ENCODE assay signal across 26 cellular contexts in genomic region chr17:223723-224471, GRCh38. TPM values are rescaled to one million over a fixed set of nuclear protein-coding genes. Genes with fewer than 3 reads are reported as not detected.
A peak's percentile ranks its signal among the peaks of the same experiment; 100 is the strongest.
DNase-seq lines count a peak whose midpoint lies in the region; ATAC-seq, FAIRE-seq and TF ChIP-seq lines count a peak whose summit lies in the region.
"Had no signal": no experiment of that assay in that cellular context is flagged by ENCODE, and none has a peak within 500 bp of the region (broad histone marks: within the 10 kb centered on the region; RNA-seq: fewer than 3 reads in every experiment).

No MANE protein-coding gene starts in this region.

- in situ Hi-C loops in K562 (cut with MboI) (no loop called here), HepG2 (cut with HindIII; ENCODE audit: extremely low pct_ligation_motif_present, low pct_unique_long_range_greater_than_20kb) (no loop called here)

- H3K27me3 ChIP-seq in K562 (ENCODE audit: control insufficient read depth in 2 of 2, insufficient read depth in 2 of 2, low read length in 2 of 2), result peaks cover 0 to 19% of the 10 kb centered on the region in 2 experiments; a peak in 1 of 5 replicates
- H3K27me3 ChIP-seq in HepG2 (ENCODE audit: control insufficient read depth in 1 of 2, insufficient read depth in 2 of 2, low read length in 2 of 2), result no peaks in the 10 kb centered on the region
- H3K27me3 ChIP-seq in sigmoid colon, result no peaks in the 10 kb centered on the region
- H3K27me3 ChIP-seq: BE2C, MG63, SJCRH30 had no signal

- CTCF ChIA-PET in K562 (lab: Yijun Ruan, JAX; ENCODE audit: low intra/inter-chr PET ratio), result no interaction called here
- CTCF ChIA-PET in HepG2 (lab: Yijun Ruan, JAX; ENCODE audit: low intra/inter-chr PET ratio, low total read pairs), result no interaction called here

- H3K4me2 ChIP-seq in K562 (ENCODE audit: insufficient read depth, low read length) (no peak overlapping the region), HepG2 (ENCODE audit: low read depth, low read length) (no peak overlapping the region)
- H3K4me2 ChIP-seq: GM23338 had no signal

- TF ChIP-seq CTCF in K562 (IDR thresholded peaks at IDR 0.05 in 2 of 3, conservative IDR thresholded peaks at IDR 0.05 in 1 of 3; ENCODE audit: insufficient read depth in 2 of 3, low read depth in 1 of 3, low read length in 3 of 3), result no peak
- no peak for TF ChIP-seq CTCF in HepG2 (CRISPR knock-in tag; IDR thresholded peaks at IDR 0.05)
- no peak for TF ChIP-seq CTCF in sigmoid colon (IDR thresholded peaks at IDR 0.05)

- FAIRE-seq in K562 (lab: Jason Lieb, UNC) (no peak), HepG2 (lab: Jason Lieb, UNC) (no peak)
- FAIRE-seq: D721Med had no signal

- H3K9me3 ChIP-seq in K562 (replicated peaks; ENCODE audit: control insufficient read depth, insufficient read depth, low read depth, low read length), result no peaks in the 10 kb centered on the region
- no peaks in the 10 kb centered on the region for H3K9me3 ChIP-seq in HepG2 (ENCODE audit: low read length)
- no peaks in the 10 kb centered on the region for H3K9me3 ChIP-seq in sigmoid colon
- H3K9me3 ChIP-seq: BE2C, MG63, SJCRH30 had no signal

- H3K4me1 ChIP-seq in K562 (replicated peaks in 1 of 2; ENCODE audit: control insufficient read depth in 2 of 2, insufficient read depth in 2 of 2, low read length in 2 of 2), result no peaks in the 10 kb centered on the region
- no peaks in the 10 kb centered on the region for H3K4me1 ChIP-seq in HepG2 (ENCODE audit: insufficient read depth, low read length)
- H3K4me1 ChIP-seq in sigmoid colon, result no peaks in the 10 kb centered on the region
- H3K4me1 ChIP-seq: BE2C had no signal

- intact Hi-C loops in K562 (cut with micrococcal nuclease), result no loop called here
- intact Hi-C loops in HepG2 (cut with micrococcal nuclease; ENCODE audit: unreplicated experiment), result no loop called here
- intact Hi-C loops in sigmoid colon (cut with DNase I), result no loop called here

- H3K79me2 ChIP-seq in K562 (ENCODE audit: control insufficient read depth, insufficient read depth, low read length) (no peaks in the 10 kb centered on the region), HepG2 (ENCODE audit: insufficient read depth, low read length) (no peaks in the 10 kb centered on the region)

- H4K20me1 ChIP-seq in K562 (replicated peaks; ENCODE audit: control insufficient read depth, insufficient read depth, low read length), result no peaks in the 10 kb centered on the region; the same call in 1 of the 2 replicates
- no peaks in the 10 kb centered on the region for H4K20me1 ChIP-seq in HepG2 (ENCODE audit: insufficient read depth, low read length)

- 4% methylated on average over 8 of the region's 12 CpGs for WGBS in K562 (ENCODE audit: insufficient coverage, low coverage, missing lambda C conversion rate)
- WGBS in HepG2 (ENCODE audit: low lambda C conversion rate), result 86% methylated on average over 7 of the region's 12 CpGs
- 75 to 81% methylated on average over 12 of the region's 12 CpGs for WGBS in sigmoid colon, 2 donors

- no peak for TF ChIP-seq EP300 in K562 (IDR thresholded peaks at IDR 0.05; ENCODE audit: low read length)
- no peak for TF ChIP-seq EP300 in HepG2 (IDR thresholded peaks at IDR 0.05; ENCODE audit: low read depth in 2 of 2, low read length in 2 of 2)
- TF ChIP-seq EP300 in HepG2 (CRISPR knock-in tag; IDR thresholded peaks at IDR 0.05; ENCODE audit: borderline replicate concordance), result no peak
- TF ChIP-seq EP300 in sigmoid colon (IDR thresholded peaks at IDR 0.05), result no peak

- ATAC-seq in K562 (no peak), HepG2 (no peak), GM21723 (IDR thresholded peaks at IDR 0.05; ENCODE audit: unreplicated experiment) (no peak), HG03460 (IDR thresholded peaks at IDR 0.05; ENCODE audit: unreplicated experiment) (no peak)
- ATAC-seq: GM23338, HCT116 had no signal

- TF ChIP-seq POLR2A in K562 (conservative IDR thresholded peaks at IDR 0.05) (no peak), HepG2 (IDR thresholded peaks at IDR 0.05; ENCODE audit: insufficient read depth in 1 of 2, low read depth in 2 of 2, low read length in 2 of 2) (no peak), sigmoid colon (IDR thresholded peaks at IDR 0.05) (no peak)

- H3K4me3 ChIP-seq in K562, result no peak overlapping the region
- no peak overlapping the region for H3K4me3 ChIP-seq in HepG2 (replicated peaks in 1 of 3; ENCODE audit: insufficient read depth in 1 of 3, low read depth in 2 of 3, low read length in 3 of 3)
- no peak overlapping the region for H3K4me3 ChIP-seq in sigmoid colon
- H3K4me3 ChIP-seq: GM23338, MG63, SJCRH30 had no signal

- no peaks in the 10 kb centered on the region for H3K9me1 ChIP-seq in K562 (ENCODE audit: control insufficient read depth, insufficient read depth, low read length)

- H3K9ac ChIP-seq in K562 (ENCODE audit: insufficient read depth in 1 of 2, low read depth in 2 of 2, low read length in 2 of 2), result no peak overlapping the region
- H3K9ac ChIP-seq in HepG2 (ENCODE audit: insufficient read depth, low read depth, low read length), result no peak overlapping the region

- H3K36me3 ChIP-seq in K562 (ENCODE audit: control insufficient read depth, insufficient read depth, low read length) (no peaks in the 10 kb centered on the region), HepG2 (replicated peaks in 1 of 2; ENCODE audit: control insufficient read depth in 1 of 2, insufficient read depth in 2 of 2, low read length in 2 of 2) (no peaks in the 10 kb centered on the region), sigmoid colon (no peaks in the 10 kb centered on the region)
- H3K36me3 ChIP-seq: BE2C, MG63, SJCRH30 had no signal

- POLR2A ChIA-PET in K562 (lab: Yijun Ruan, JAX), result no interaction called here
- POLR2A ChIA-PET in HepG2 (lab: Yijun Ruan, JAX), result no interaction called here

- no peak overlapping the region for H2AFZ ChIP-seq in K562 (ENCODE audit: low read depth, low read length)
- H2AFZ ChIP-seq in HepG2 (ENCODE audit: low read length), result no peak overlapping the region
- H2AFZ ChIP-seq: GM23338 had no signal

- no peak overlapping the region for H3K27ac ChIP-seq in K562 (ENCODE audit: extremely low read depth, low read depth, low read length)
- H3K27ac ChIP-seq in HepG2 (ENCODE audit: extremely low read length, insufficient read depth, low read length), result no peak overlapping the region
- no peak overlapping the region for H3K27ac ChIP-seq in sigmoid colon
- H3K27ac ChIP-seq: 22Rv1, SJCRH30 had no signal

- TF ChIP-seq RAD21 in K562 (CRISPR knock-in tag; conservative IDR thresholded peaks at IDR 0.05 in 1 of 2, IDR thresholded peaks at IDR 0.05 in 1 of 2) (no peak), HepG2 (CRISPR knock-in tag; IDR thresholded peaks at IDR 0.05) (no peak)

- BruUV-seq in K562 (replicated peaks; lab: Mats Ljungman, UMichigan) (no TSS peak), HepG2 (replicated peaks; lab: Mats Ljungman, UMichigan) (no TSS peak)

- peak; percentile 6 for DNase-seq in NCI-H2196 (lab: John Stamatoyannopoulos, UW; ENCODE audit: unreplicated experiment)
- DNase-seq in NCI-H2196 treated with DMSO at 0.1 percent for 48 hours (lab: John Stamatoyannopoulos, UW; ENCODE audit: unreplicated experiment), result no peak
- no peak for DNase-seq in K562 (ENCODE audit: extremely low read depth in 1 of 4, low spot score in 3 of 4)
- DNase-seq in HepG2 (ENCODE audit: low spot score), result no peak
- DNase-seq in sigmoid colon, result peak; percentile 62
- no peak for DNase-seq in anterior cingulate cortex (lab: John Stamatoyannopoulos, UW)
- DNase-seq: BE2C; DMS79 treated with DMSO at 0.1 percent for 48 hours; MG63; NCI-H1105; NCI-H1694; NCI-H345; NCI-H526 treated with DMSO at 0.1 percent for 48 hours; NK-92 treated with Interleukin-12 subunit alpha and Interleukin-12 subunit beta, amount 100 ng/mL, for 24 hours; OCI-M1; SJCRH30 had no signal

RNA-seq across cellular contexts. Expression of gene DOC2B, which starts 42.4 kb away (rescaled TPM):
- not detected in 2 replicates for total RNA-seq in K562 (2011; cell fraction: chromatin; rRNA removed; ENCODE audit: low replicate concordance)
- total RNA-seq in K562 (2011; cell fraction: nucleolus; rRNA removed), result not detected in 2 replicates
- total RNA-seq in K562 (2011; cell fraction: nucleoplasm; rRNA removed), result not detected in 2 replicates
- total RNA-seq in K562 (2014; rRNA removed), result not detected in 2 replicates
- not detected in 2 replicates for total RNA-seq in K562 (2014; rRNA removed; fragmentation: Illumina TruSeq; extraction: Trizol)
- not detected in 2 replicates for total RNA-seq in K562 (2015; rRNA removed; fragmentation: Illumina TruSeq; extraction: Trizol)
- 0.02 TPM in 1 of 2 replicates, not detected in the other for total RNA-seq in K562 (2021)
- polyA plus RNA-seq in K562 (2011; rRNA removed), result not detected in 2 replicates
- 0.01 TPM in 1 of 2 replicates, not detected in the other for polyA plus RNA-seq in K562 (2011; cell fraction: cytosol; rRNA removed)
- polyA plus RNA-seq in K562 (2011; cell fraction: nucleus; rRNA removed), result not detected in 2 replicates
- 0.01 TPM in 1 of 2 replicates, not detected in the other for polyA plus RNA-seq in K562 (2012)
- polyA plus RNA-seq in K562 (2014; fragmentation: Illumina TruSeq; extraction: Trizol), result not detected in 2 replicates
- polyA plus RNA-seq in K562 (2014; fragmentation: Nextera tagmentation; extraction: Ambion mirVana), result not detected
- polyA plus RNA-seq in K562 (2014; rRNA removed), result not detected in 2 replicates
- not detected in 2 replicates for polyA minus RNA-seq in K562 (2011; rRNA and poly(A)+ RNA removed)
- polyA minus RNA-seq in K562 (2011; cell fraction: cytosol; rRNA and poly(A)+ RNA removed), result not detected in 2 replicates
- polyA minus RNA-seq in K562 (2011; cell fraction: nucleus; rRNA and poly(A)+ RNA removed), result not detected in 2 replicates
- 0.22 TPM in 1 of 2 replicates, not detected in the other for total RNA-seq in HepG2 (2016; rRNA removed; fragmentation: Illumina TruSeq; extraction: Trizol)
- total RNA-seq in HepG2 (2016; cell fraction: cytosol; rRNA removed; fragmentation: Illumina TruSeq; extraction: Trizol; ENCODE audit: low read depth), result 0.09 and 0.30 TPM in 2 replicates
- total RNA-seq in HepG2 (2016; cell fraction: insoluble cytoplasmic fraction; rRNA removed; fragmentation: Illumina TruSeq; extraction: Trizol), result 0.04 TPM in 1 of 2 replicates, not detected in the other
- 0.06 and 0.38 TPM in 2 replicates for total RNA-seq in HepG2 (2016; cell fraction: membrane; rRNA removed; fragmentation: Illumina TruSeq; extraction: Trizol)
- total RNA-seq in HepG2 (2016; cell fraction: nucleus; rRNA removed; fragmentation: Illumina TruSeq; extraction: Trizol), result 0.06 TPM in 1 of 2 replicates, not detected in the other
- 0.09 and 0.77 TPM in 2 replicates for polyA plus RNA-seq in HepG2 (2011; rRNA removed)
- polyA plus RNA-seq in HepG2 (2011; cell fraction: cytosol; rRNA removed), result 0.21 and 0.25 TPM in 2 replicates
- 0.31 and 0.33 TPM in 2 replicates for polyA plus RNA-seq in HepG2 (2011; cell fraction: nucleus; rRNA removed)
- 0.05 and 0.23 TPM in 2 replicates for polyA plus RNA-seq in HepG2 (2012)
- 0.08 and 0.34 TPM in 2 replicates for polyA plus RNA-seq in HepG2 (2016; cell fraction: cytosol; fragmentation: Illumina TruSeq; extraction: Trizol; ENCODE audit: low read depth)
- not detected in 2 replicates for polyA plus RNA-seq in HepG2 (2016; cell fraction: insoluble cytoplasmic fraction; fragmentation: Illumina TruSeq; extraction: Trizol; ENCODE audit: low read depth)
- 0.33 TPM in 1 of 2 replicates, not detected in the other for polyA plus RNA-seq in HepG2 (2016; cell fraction: membrane; fragmentation: Illumina TruSeq; extraction: Trizol; ENCODE audit: low read depth)
- 0.22 and 0.36 TPM in 2 replicates for polyA plus RNA-seq in HepG2 (2016; cell fraction: nucleus; fragmentation: Illumina TruSeq; extraction: Trizol; ENCODE audit: insufficient read depth, low read depth)
- 0.08 TPM in 1 of 2 replicates, not detected in the other for polyA minus RNA-seq in HepG2 (2011; rRNA and poly(A)+ RNA removed; ENCODE audit: low replicate concordance)
- polyA minus RNA-seq in HepG2 (2011; cell fraction: cytosol; rRNA and poly(A)+ RNA removed), result 0.40 TPM in 1 of 2 replicates, not detected in the other
- 0.13 TPM in 1 of 2 replicates, not detected in the other for polyA minus RNA-seq in HepG2 (2011; cell fraction: nucleus; rRNA and poly(A)+ RNA removed)
- 10 to 100 TPM in 1 of 4 donors, 1 to 10 TPM in 3; 2.5 to 12.5 (median 6.9) TPM for total RNA-seq in sigmoid colon
- polyA plus RNA-seq in sigmoid colon, result 1 to 10 TPM in 2 of 3 donors, under 1 TPM in 1; 0.46 to 7.4 (median 1.2) TPM
- total RNA-seq: G401, RPMI7951, SJCRH30 had no signal
- polyA plus RNA-seq: AG04450; CD8-positive, alpha-beta memory T cell had no signal

Comparison
In these comparisons a context has a peak if more than half of its experiments do, and no peak if none do; other contexts are left out.
1. DNase-seq: peak in NCI-H2196 (single experiment) and sigmoid colon (single experiment); none in NCI-H2196 treated with DMSO at 0.1 percent for 48 hours (single experiment), K562 (0 of 4), HepG2 (single experiment) and anterior cingulate cortex (0 of 58).